Comparison of ENCODE assay signal across 8 cellular contexts in the genomic region with DNA sequence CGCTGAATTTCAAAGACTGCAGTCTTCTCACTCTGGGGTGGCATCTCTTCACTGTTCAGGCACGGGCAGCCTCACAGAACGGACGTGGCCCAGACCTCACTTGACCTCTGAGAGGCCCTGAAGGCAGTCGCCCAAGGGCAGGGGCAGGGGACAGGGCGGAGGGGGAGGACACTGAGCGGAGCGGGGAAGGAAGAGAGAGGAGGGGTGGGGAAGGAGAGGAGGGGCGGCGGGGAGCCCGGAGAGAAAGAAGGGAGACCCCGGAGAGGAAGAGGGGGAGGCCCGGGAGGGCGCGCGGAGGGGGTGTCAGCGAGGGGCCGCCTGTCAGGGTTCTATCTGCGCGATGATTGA. TPM values are rescaled to one million over a fixed set of nuclear protein-coding genes. Genes with fewer than 3 reads are reported as not detected.
DNase-seq lines count a peak whose midpoint lies in the region; ATAC-seq and TF ChIP-seq lines count a peak whose summit lies in the region.

No MANE protein-coding gene starts in this region.

- peak overlapping the region; percentile 4 for H3K9ac ChIP-seq in fibroblast of lung (ENCODE audit: insufficient read depth, low read length)

- no peak overlapping the region for H2AFZ ChIP-seq in fibroblast of lung (ENCODE audit: low read length)

- H3K4me1 ChIP-seq in Panc1 (ENCODE audit: control insufficient read depth, insufficient read depth, low read length) (peaks cover 8% of the 10 kb centered on the region), fibroblast of lung (ENCODE audit: control insufficient read depth, extremely low read depth, insufficient read depth, low read length) (peaks cover 14% of the 10 kb centered on the region)

- POLR2A ChIA-PET in Panc1 (lab: Charles Lee): no interaction called here

- DNase-seq in GM12864 (ENCODE audit: low read depth): no peak
- DNase-seq in Panc1 (ENCODE audit: low read depth, low spot score): no peak
- peak in 1 of 2 donors; percentile 42 for DNase-seq in fibroblast of lung (ENCODE audit: low read depth in 2 of 2)
- no peak for DNase-seq in omental fat pad (ENCODE audit: low spot score)
- DNase-seq in NCI-H1694 (lab: John Stamatoyannopoulos, UW): no peak
- DNase-seq in COLO668 (lab: John Stamatoyannopoulos, UW; ENCODE audit: unreplicated experiment): no peak
- DNase-seq in dermis blood vessel endothelial cell: no peak

- CTCF ChIA-PET in Panc1 (lab: Charles Lee): interaction anchor here (0.6 kb wide), 1 partner anchor 557 kb away, joined by 4 read pairs; no protein-coding TSS in a partner anchor

- no peaks in the 10 kb centered on the region for H3K9me3 ChIP-seq in Panc1 (ENCODE audit: control insufficient read depth, insufficient read depth, low read depth, low read length)
- H3K9me3 ChIP-seq in fibroblast of lung (ENCODE audit: control insufficient read depth, insufficient read depth, low read depth, low read length): no peaks in the 10 kb centered on the region

- TF ChIP-seq CTCF in GM12864 (IDR thresholded peaks at IDR 0.05; ENCODE audit: low read depth, low read length, missing control alignments) (no peak), Panc1 (IDR thresholded peaks at IDR 0.05) (no peak), fibroblast of lung (conservative IDR thresholded peaks at IDR 0.05 in 1 of 2, IDR thresholded peaks at IDR 0.05 in 1 of 2; ENCODE audit: low read depth in 1 of 2, low read length in 2 of 2) (no peak), omental fat pad (IDR thresholded peaks at IDR 0.05) (no peak)

- intact Hi-C loops in Panc1 (cut with micrococcal nuclease; ENCODE audit: unreplicated experiment): no loop called here

- ATAC-seq in Panc1 (peak; percentile 39), omental fat pad (ENCODE audit: low FRiP score) (peak; percentile 38), HG02938 (IDR thresholded peaks at IDR 0.05; ENCODE audit: unreplicated experiment) (no peak)

- no peaks in the 10 kb centered on the region for H4K20me1 ChIP-seq in fibroblast of lung (ENCODE audit: control insufficient read depth, extremely low read depth, insufficient read depth, low read length)

- BruUV-seq in Panc1 (replicated peaks; lab: Mats Ljungman, UMichigan): no TSS peak

- in situ Hi-C loops in Panc1 (cut with HindIII; ENCODE audit: low pct_unique_long_range_greater_than_20kb, low sequenced_read_pairs): no loop called here

- peaks cover 54% of the 10 kb centered on the region for H3K27me3 ChIP-seq in Panc1 (ENCODE audit: control insufficient read depth, insufficient read depth, low read length)
- H3K27me3 ChIP-seq in fibroblast of lung (ENCODE audit: control insufficient read depth, insufficient read depth, low read length): peaks cover 49% of the 10 kb centered on the region

- no peaks in the 10 kb centered on the region for H3K79me2 ChIP-seq in fibroblast of lung (ENCODE audit: control insufficient read depth, insufficient read depth, low read length)

- H3K4me3 ChIP-seq in GM12864 (ENCODE audit: low read depth, low read length) (peak overlapping the region; percentile 31; the same call in 1 of the 2 replicates), Panc1 (ENCODE audit: low read depth in 2 of 2, low read length in 2 of 2) (peak overlapping the region; percentile 44 to 45), fibroblast of lung (replicated peaks in 1 of 4; ENCODE audit: control extremely low read depth in 1 of 4, insufficient read depth in 1 of 4, low read depth in 3 of 4, low read length in 4 of 4) (peak overlapping the region in 3 of 4 experiments; percentile 22 to 56 (median 25))

- H3K27ac ChIP-seq in Panc1 (ENCODE audit: low read length) (no peak overlapping the region), fibroblast of lung (ENCODE audit: insufficient read depth, low read length) (no peak overlapping the region)

- H3K36me3 ChIP-seq in Panc1 (ENCODE audit: control insufficient read depth, insufficient read depth, low read length) (no peaks in the 10 kb centered on the region), fibroblast of lung (ENCODE audit: control insufficient read depth, insufficient read depth, low read length) (no peaks in the 10 kb centered on the region)

- peak overlapping the region; percentile 48 for H3K4me2 ChIP-seq in fibroblast of lung (ENCODE audit: extremely low read depth, insufficient read depth, low read length)

RNA-seq across cellular contexts. Expression of a gene that starts 58.7 kb away (rescaled TPM):
- total RNA-seq in Panc1 (2021; ENCODE audit: unreplicated experiment): 32.8 TPM
- 45.1 TPM for polyA plus RNA-seq in Panc1 (2012; ENCODE audit: insufficient read length)
- 5.6 and 8.3 TPM in 2 replicates for total RNA-seq in fibroblast of lung
- 2.0 and 2.8 TPM in 2 replicates for polyA plus RNA-seq in fibroblast of lung
- 10.7 and 12.1 TPM in 2 replicates for polyA plus RNA-seq in fibroblast of lung (2012)
- polyA minus RNA-seq in fibroblast of lung (ENCODE audit: low replicate concordance): 0.41 and 1.3 TPM in 2 replicates
- total RNA-seq in omental fat pad: 10 to 100 TPM; 16.1 to 30.6 (median 24.3) TPM
- 15.9 and 23.0 TPM in 2 replicates for total RNA-seq in dermis blood vessel endothelial cell
